ENCODE assay signal across 21 cellular contexts in the genomic region with DNA sequence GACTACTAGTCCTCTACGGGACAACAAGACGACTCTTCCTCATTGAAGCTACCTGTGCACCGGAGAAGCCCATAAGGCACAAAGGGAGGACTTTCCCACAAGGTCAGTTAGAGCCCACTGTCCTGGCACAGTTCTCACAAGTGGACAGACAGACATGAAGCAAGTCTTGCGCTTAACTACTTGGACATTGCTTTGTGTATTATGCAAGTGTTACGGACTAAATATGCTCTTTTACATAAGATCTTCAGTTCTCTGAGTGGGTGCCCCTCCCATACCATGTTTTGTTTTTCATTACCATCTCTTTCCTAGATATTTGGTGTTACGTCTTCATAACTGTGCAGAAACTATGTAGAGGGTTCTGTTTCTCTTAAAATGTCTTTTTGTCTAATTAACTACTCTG. TPM values are rescaled to one million over a fixed set of nuclear protein-coding genes. Genes with fewer than 3 reads are reported as not detected.
DNase-seq lines count a peak whose midpoint lies in the region; ATAC-seq and TF ChIP-seq lines count a peak whose summit lies in the region.
"Had no signal": no experiment of that assay in that cellular context is flagged by ENCODE, and none has a peak within 500 bp of the region (broad histone marks: within the 10 kb centered on the region; RNA-seq: fewer than 3 reads in every experiment).

No MANE protein-coding gene starts in this region.

- H3K9me3 Mint-ChIP-seq in activated T-cell treated with anti-CD3 and anti-CD28 coated beads, Interleukin-2, amount 50 U/mL, for 72 hours: no peaks in the 10 kb centered on the region
- H3K9me3 Mint-ChIP-seq in activated T-cell treated with anti-CD3 and anti-CD28 coated beads, Interleukin-2, amount 50 U/mL, for 4 hours: no peaks in the 10 kb centered on the region
- H3K9me3 Mint-ChIP-seq in CD4-positive, alpha-beta memory T cell: no peaks in the 10 kb centered on the region
- H3K9me3 Mint-ChIP-seq in endothelial cell (ENCODE audit: unreplicated experiment): no peaks in the 10 kb centered on the region
- H3K9me3 Mint-ChIP-seq in progenitor cell of endocrine pancreas (ENCODE audit: low read depth): no peaks in the 10 kb centered on the region

- CTCF ChIA-PET in CD4-positive, alpha-beta memory T cell (lab: Charles Lee; ENCODE audit: partially characterized antibody): interaction anchor here (1.2 kb wide), 1 partner anchor 34 kb away, joined by 4 read pairs; no protein-coding TSS in a partner anchor

- peak overlapping the region; percentile 82 for H3K27ac Mint-ChIP-seq in activated T-cell treated with anti-CD3 and anti-CD28 coated beads, Interleukin-2, amount 50 U/mL, for 72 hours
- H3K27ac Mint-ChIP-seq in CD4-positive, alpha-beta memory T cell: peak overlapping the region in 4 of 7 donors; percentile 9 to 53 (median 26)
- H3K27ac Mint-ChIP-seq in endothelial cell (ENCODE audit: unreplicated experiment) (no peak overlapping the region), progenitor cell of endocrine pancreas (peak overlapping the region; percentile 60)

- TF ChIP-seq CTCF in endothelial cell (IDR thresholded peaks at IDR 0.05; ENCODE audit: unreplicated experiment): no peak
- no peak for TF ChIP-seq CTCF in progenitor cell of endocrine pancreas (IDR thresholded peaks at IDR 0.05; ENCODE audit: unreplicated experiment)

- POLR2A ChIA-PET in CD4-positive, alpha-beta memory T cell (lab: Charles Lee; ENCODE audit: partially characterized antibody): no interaction called here

- no peaks in the 10 kb centered on the region for H3K4me1 ChIP-seq in CD4-positive, alpha-beta memory T cell (ENCODE audit: insufficient read depth, low read length)

- H3K4me3 ChIP-seq in CD4-positive, alpha-beta memory T cell (ENCODE audit: low read length in 2 of 2): no peak overlapping the region

- peaks cover 87% of the 10 kb centered on the region for H3K36me3 ChIP-seq in CD4-positive, alpha-beta memory T cell (ENCODE audit: insufficient read depth, low read length)

- peaks cover 11 to 42% of the 10 kb centered on the region in 2 donors for H3K36me3 Mint-ChIP-seq in activated T-cell treated with anti-CD3 and anti-CD28 coated beads, Interleukin-2, amount 50 U/mL, for 72 hours (ENCODE audit: insufficient read depth in 2 of 2)
- H3K36me3 Mint-ChIP-seq in activated T-cell treated with anti-CD3 and anti-CD28 coated beads, Interleukin-2, amount 50 U/mL, for 4 hours (ENCODE audit: insufficient read depth): peaks cover 43% of the 10 kb centered on the region
- peaks cover 57 to 85% of the 10 kb centered on the region in 2 donors for H3K36me3 Mint-ChIP-seq in CD4-positive, alpha-beta memory T cell
- H3K36me3 Mint-ChIP-seq in endothelial cell (ENCODE audit: low read depth, unreplicated experiment): peaks cover 18% of the 10 kb centered on the region
- peaks cover 41% of the 10 kb centered on the region for H3K36me3 Mint-ChIP-seq in progenitor cell of endocrine pancreas (ENCODE audit: insufficient read depth)

- no peaks in the 10 kb centered on the region for H3K27me3 Mint-ChIP-seq in activated T-cell treated with anti-CD3 and anti-CD28 coated beads, Interleukin-2, amount 50 U/mL, for 72 hours (ENCODE audit: low read depth)
- H3K27me3 Mint-ChIP-seq in activated T-cell treated with anti-CD3 and anti-CD28 coated beads, Interleukin-2, amount 50 U/mL, for 4 hours (ENCODE audit: low read depth): no peaks in the 10 kb centered on the region
- no peaks in the 10 kb centered on the region for H3K27me3 Mint-ChIP-seq in CD4-positive, alpha-beta memory T cell
- H3K27me3 Mint-ChIP-seq in endothelial cell (ENCODE audit: unreplicated experiment) (no peaks in the 10 kb centered on the region), progenitor cell of endocrine pancreas (no peaks in the 10 kb centered on the region)

- no peak for ATAC-seq in activated T-cell treated with anti-CD3 and anti-CD28 coated beads, Interleukin-2, amount 50 U/mL, for 72 hours (replicated peaks in 1 of 2)
- no peak for ATAC-seq in activated T-cell treated with anti-CD3 and anti-CD28 coated beads, Interleukin-2, amount 50 U/mL, for 4 hours
- ATAC-seq in HG03439 (IDR thresholded peaks at IDR 0.05; ENCODE audit: unreplicated experiment): no peak

- no peak for DNase-seq in activated T-cell treated with anti-CD3 and anti-CD28 coated beads, Interleukin-2, amount 50 U/mL, for 72 hours
- DNase-seq in activated T-cell treated with anti-CD3 and anti-CD28 coated beads, Interleukin-2, amount 50 U/mL, for 4 hours: no peak
- no peak for DNase-seq in CD4-positive, alpha-beta memory T cell
- DNase-seq in endothelial cell (ENCODE audit: low spot score) (no peak), progenitor cell of endocrine pancreas (ENCODE audit: low spot score, unreplicated experiment) (no peak), T-helper 9 cell (no peak)
- DNase-seq: COR-L47, DMS 273 treated with DMSO at 0.1 percent for 48 hours, DND-41, H7, NCI-H1417, NCI-H187, NCI-H2107, NCI-H510A treated with DMSO at 0.1 percent for 48 hours, NCI-H774, OCI-M1, Right ventricle myocardium superior had no signal

- intact Hi-C loops in CD4-positive, alpha-beta memory T cell (cut with micrococcal nuclease): no loop called here

- no peaks in the 10 kb centered on the region for H3K27me3 ChIP-seq in CD4-positive, alpha-beta memory T cell (ENCODE audit: insufficient read depth, low read length)

- H3K4me1 Mint-ChIP-seq in activated T-cell treated with anti-CD3 and anti-CD28 coated beads, Interleukin-2, amount 50 U/mL, for 72 hours (ENCODE audit: low read depth): no peaks in the 10 kb centered on the region
- H3K4me1 Mint-ChIP-seq in activated T-cell treated with anti-CD3 and anti-CD28 coated beads, Interleukin-2, amount 50 U/mL, for 4 hours (ENCODE audit: low read depth): peaks cover 3% of the 10 kb centered on the region
- peaks cover 0 to 3% (median 0%) of the 10 kb centered on the region in 4 donors for H3K4me1 Mint-ChIP-seq in CD4-positive, alpha-beta memory T cell
- H3K4me1 Mint-ChIP-seq in endothelial cell (ENCODE audit: unreplicated experiment) (no peaks in the 10 kb centered on the region), progenitor cell of endocrine pancreas (ENCODE audit: low read depth) (no peaks in the 10 kb centered on the region)

- no peaks in the 10 kb centered on the region for H3K9me3 ChIP-seq in CD4-positive, alpha-beta memory T cell (ENCODE audit: control insufficient read depth in 1 of 2, low read length in 2 of 2)

- no peak overlapping the region for H3K27ac ChIP-seq in CD4-positive, alpha-beta memory T cell (ENCODE audit: low read depth, low read length)
- H3K27ac ChIP-seq: C4-2B had no signal

- no peak overlapping the region for H3K4me3 Mint-ChIP-seq in activated T-cell treated with anti-CD3 and anti-CD28 coated beads, Interleukin-2, amount 50 U/mL, for 72 hours
- no peak overlapping the region for H3K4me3 Mint-ChIP-seq in activated T-cell treated with anti-CD3 and anti-CD28 coated beads, Interleukin-2, amount 50 U/mL, for 4 hours
- H3K4me3 Mint-ChIP-seq in CD4-positive, alpha-beta memory T cell: no peak overlapping the region
- H3K4me3 Mint-ChIP-seq in endothelial cell (ENCODE audit: unreplicated experiment): peak overlapping the region; percentile 28
- H3K4me3 Mint-ChIP-seq in progenitor cell of endocrine pancreas (ENCODE audit: low read depth): no peak overlapping the region

RNA-seq across cellular contexts. Expression of a gene that starts 18.1 kb away (rescaled TPM):
- not detected for total RNA-seq in activated T-cell treated with anti-CD3 and anti-CD28 coated beads, Interleukin-2, amount 50 U/mL, for 72 hours
- not detected for total RNA-seq in activated T-cell treated with anti-CD3 and anti-CD28 coated beads, Interleukin-2, amount 50 U/mL, for 4 hours
- total RNA-seq in CD4-positive, alpha-beta memory T cell: not detected
- not detected for polyA plus RNA-seq in CD4-positive, alpha-beta memory T cell
- total RNA-seq in endothelial cell (ENCODE audit: unreplicated experiment): not detected
- total RNA-seq in progenitor cell of endocrine pancreas: not detected in 2 replicates
- total RNA-seq: G401, H7, M059J, Right ventricle myocardium superior had no signal

RNA-seq across cellular contexts. Expression of a gene that starts 29.8 kb away (rescaled TPM):
- 100 to 1,000 TPM; 148 to 190 TPM for total RNA-seq in activated T-cell treated with anti-CD3 and anti-CD28 coated beads, Interleukin-2, amount 50 U/mL, for 72 hours
- 100 to 1,000 TPM in 2 of 3 donors, 10 to 100 TPM in 1; 99.8 to 108 (median 100) TPM for total RNA-seq in activated T-cell treated with anti-CD3 and anti-CD28 coated beads, Interleukin-2, amount 50 U/mL, for 4 hours
- 100 to 1,000 TPM; 254 to 291 TPM for total RNA-seq in CD4-positive, alpha-beta memory T cell
- polyA plus RNA-seq in CD4-positive, alpha-beta memory T cell: 10 to 100 TPM; 21.9 to 79.6 TPM
- total RNA-seq in endothelial cell (ENCODE audit: unreplicated experiment): 94.1 TPM
- total RNA-seq in progenitor cell of endocrine pancreas: 168 and 184 TPM in 2 replicates

RNA-seq across cellular contexts. Expression of a gene that starts 41.5 kb away (rescaled TPM):
- 10 to 100 TPM; 36.4 to 37.8 TPM for total RNA-seq in activated T-cell treated with anti-CD3 and anti-CD28 coated beads, Interleukin-2, amount 50 U/mL, for 72 hours
- 10 to 100 TPM; 54.4 to 61.1 (median 59.1) TPM for total RNA-seq in activated T-cell treated with anti-CD3 and anti-CD28 coated beads, Interleukin-2, amount 50 U/mL, for 4 hours
- 10 to 100 TPM; 34.2 to 39.3 TPM for total RNA-seq in CD4-positive, alpha-beta memory T cell
- polyA plus RNA-seq in CD4-positive, alpha-beta memory T cell: 1 to 10 TPM; 2.1 to 8.1 TPM
- total RNA-seq in endothelial cell (ENCODE audit: unreplicated experiment) (37.3 TPM), progenitor cell of endocrine pancreas (39.0 and 39.2 TPM in 2 replicates)
